In the genomic region with DNA sequence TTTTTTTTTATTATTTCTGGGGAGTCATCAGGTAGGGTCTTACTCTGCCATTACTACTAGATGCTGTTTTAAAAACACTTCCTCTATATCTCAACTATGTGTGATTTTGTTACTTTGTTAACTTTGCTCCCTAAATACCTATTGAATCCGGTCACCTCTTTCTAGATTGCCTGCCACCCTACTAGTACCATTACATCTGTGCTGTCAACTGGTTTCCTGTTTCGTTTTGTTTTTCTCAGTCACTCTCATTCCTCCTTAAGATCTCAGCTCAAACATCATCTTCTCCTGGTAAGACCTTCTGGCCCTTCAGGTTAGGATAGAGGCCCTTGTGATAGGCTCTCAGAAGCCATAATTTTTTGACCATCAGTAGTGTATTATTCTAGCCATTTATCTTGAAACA, we compare ENCODE assay signal across 25 cellular contexts.
DNase-seq lines count a peak whose midpoint lies in the region; ATAC-seq, FAIRE-seq and TF ChIP-seq lines count a peak whose summit lies in the region.
"Had no signal": no experiment of that assay in that cellular context is flagged by ENCODE, and none has a peak within 500 bp of the region (broad histone marks: within the 10 kb centered on the region; RNA-seq: fewer than 3 reads in every experiment).

No MANE protein-coding gene starts in this region.

- intact Hi-C loops in GM12878 (cut with micrococcal nuclease; ENCODE audit: unreplicated experiment), result no loop called here

- H3K27me3 Mint-ChIP-seq in neural progenitor cell (ENCODE audit: insufficient read depth, low read depth), result no peaks in the 10 kb centered on the region
- H3K27me3 Mint-ChIP-seq: CD4-positive, alpha-beta T cell had no signal

- DNase-seq in GM12865 (ENCODE audit: low read depth) (peak; percentile 10), GM12878 (ENCODE audit: low read depth, low spot score) (peak; percentile 5), neural progenitor cell (ENCODE audit: low spot score) (no peak), mesenteric fat pad (ENCODE audit: low spot score) (no peak), NCI-H1417 treated with DMSO at 0.1 percent for 48 hours (lab: John Stamatoyannopoulos, UW) (no peak)
- DNase-seq: 8988T; ACHN; AML-193; BE2C; CD4-positive, alpha-beta T cell; CD8-positive, alpha-beta memory T cell; DMS 273 treated with DMSO at 0.1 percent for 48 hours; DMS79; GF-D8; HFFc6 had no signal

- POLR2A ChIA-PET in GM12878 (lab: Charles Lee), result no interaction called here

- no peaks in the 10 kb centered on the region for H3K27me3 ChIP-seq in GM12878 (replicated peaks in 1 of 2; ENCODE audit: control insufficient read depth in 2 of 2, insufficient read depth in 2 of 2, low read length in 1 of 2)
- H3K27me3 ChIP-seq in neural progenitor cell, result no peaks in the 10 kb centered on the region
- H3K27me3 ChIP-seq: BE2C; BLaER1 treated with 17β-estradiol and CSF1 and Interleukin-3, amounts not matched to agents 10 nM and 100 nM had no signal

- H3K9me3 ChIP-seq in GM12878 (replicated peaks; ENCODE audit: control insufficient read depth, insufficient read depth, low read length), result no peaks in the 10 kb centered on the region
- no peaks in the 10 kb centered on the region for H3K9me3 ChIP-seq in neural progenitor cell (ENCODE audit: low read depth)
- H3K9me3 ChIP-seq: A549, BE2C, HAP-1 had no signal

- no peak for TF ChIP-seq EP300 in GM12878 (IDR thresholded peaks at IDR 0.05; ENCODE audit: borderline replicate concordance in 1 of 2, control insufficient read depth in 1 of 2, low read depth in 2 of 2, low read length in 2 of 2)

- no peak overlapping the region for H3K4me3 ChIP-seq in GM12865 (ENCODE audit: low read depth, low read length)
- H3K4me3 ChIP-seq in GM12878, result no peak overlapping the region
- no peak overlapping the region for H3K4me3 ChIP-seq in neural progenitor cell
- H3K4me3 ChIP-seq: A549; BLaER1 treated with 17β-estradiol and CSF1 and Interleukin-3, amounts not matched to agents 10 nM and 100 nM; GM23338; HAP-1 had no signal

- H4K20me1 ChIP-seq in GM12878 (ENCODE audit: control insufficient read depth, insufficient read depth) (no peaks in the 10 kb centered on the region), neural progenitor cell (ENCODE audit: low read depth) (no peaks in the 10 kb centered on the region)
- H4K20me1 ChIP-seq: BLaER1 treated with 17β-estradiol and CSF1 and Interleukin-3, amounts not matched to agents 10 nM and 100 nM had no signal

- in situ Hi-C loops in GM12878 (cut with MboI), result no loop called here

- TF ChIP-seq RAD21 in GM12878 (IDR thresholded peaks at IDR 0.05; ENCODE audit: insufficient read depth, low read depth, low read length), result no peak

- no peak for FAIRE-seq in GM12878 (lab: Jason Lieb, UNC)
- FAIRE-seq: A549, D721Med, GM18507, H54 had no signal

- H3K79me2 ChIP-seq in GM12878 (ENCODE audit: control insufficient read depth, insufficient read depth, low read length) (no peaks in the 10 kb centered on the region), neural progenitor cell (ENCODE audit: low read depth) (no peaks in the 10 kb centered on the region)

- H3K9me3 Mint-ChIP-seq in neural progenitor cell, result no peaks in the 10 kb centered on the region
- H3K9me3 Mint-ChIP-seq: CD4-positive, alpha-beta T cell; GM23338 had no signal

- SMC1A ChIA-PET in GM12878 (lab: Charles Lee; ENCODE audit: uncharacterized antibody, unreplicated experiment), result no interaction called here

- BruUV-seq in GM12878 (replicated peaks; lab: Mats Ljungman, UMichigan), result no TSS peak

- no peak overlapping the region for H3K4me2 ChIP-seq in GM12878 (ENCODE audit: control insufficient read depth, insufficient read depth)
- no peak overlapping the region for H3K4me2 ChIP-seq in neural progenitor cell
- H3K4me2 ChIP-seq: A549; BLaER1 treated with 17β-estradiol and CSF1 and Interleukin-3, amounts not matched to agents 10 nM and 100 nM; GM23338 had no signal

- H3F3A ChIP-seq in neural progenitor cell (ENCODE audit: low read depth), result no peaks in the 10 kb centered on the region

- CTCF ChIA-PET in GM12878 (lab: Yijun Ruan, JAX), result no interaction called here

- peak; percentile 60 for ATAC-seq in GM19324 (IDR thresholded peaks at IDR 0.05; ENCODE audit: low FRiP score, unreplicated experiment)
- no peak; the same call in 2 of the 3 replicates for ATAC-seq in GM12878
- no peak for ATAC-seq in GM21526 (IDR thresholded peaks at IDR 0.05; ENCODE audit: low FRiP score, unreplicated experiment)
- ATAC-seq: A549, GM23338 had no signal

- H3K9ac ChIP-seq in GM12878 (ENCODE audit: control insufficient read depth, insufficient read depth, low read length) (no peak overlapping the region), neural progenitor cell (no peak overlapping the region)
- H3K9ac ChIP-seq: BLaER1 treated with 17β-estradiol and CSF1 and Interleukin-3, amounts not matched to agents 10 nM and 100 nM had no signal

- TF ChIP-seq CTCF in GM12865 (IDR thresholded peaks at IDR 0.05; ENCODE audit: insufficient read depth, low read depth, low read length, missing control alignments) (no peak), GM12878 (IDR thresholded peaks at IDR 0.05 in 2 of 3, conservative IDR thresholded peaks at IDR 0.05 in 1 of 3; ENCODE audit: control insufficient read depth in 2 of 3, extremely low read depth in 1 of 3, insufficient read depth in 1 of 3, low read depth in 3 of 3, low read length in 3 of 3) (no peak), neural progenitor cell (IDR thresholded peaks at IDR 0.05) (no peak)

- no peaks in the 10 kb centered on the region for H3K4me1 Mint-ChIP-seq in neural progenitor cell
- H3K4me1 Mint-ChIP-seq: CD14-positive monocyte; CD8-positive, alpha-beta memory T cell; GM23338 had no signal

- WGBS in GM12878 (ENCODE audit: insufficient coverage, insufficient replicate concordance, low lambda C conversion rate, missing lambda C conversion rate), result 7% methylated on average over 2 of the region's 2 CpGs

- no peak for TF ChIP-seq POLR2A in GM12878 (IDR thresholded peaks at IDR 0.05; ENCODE audit: low read depth, low read length)

- H3K27ac ChIP-seq in GM12878 (ENCODE audit: control insufficient read depth, insufficient read depth) (no peak overlapping the region), neural progenitor cell (no peak overlapping the region)
- H3K27ac ChIP-seq: A549; BLaER1 treated with 17β-estradiol and CSF1 and Interleukin-3, amounts not matched to agents 10 nM and 100 nM had no signal

- no peak overlapping the region for H3K27ac Mint-ChIP-seq in neural progenitor cell
- H3K27ac Mint-ChIP-seq: CD14-positive monocyte; CD4-positive, alpha-beta T cell; CD8-positive, alpha-beta memory T cell; GM23338; HFFc6 had no signal

- no peaks in the 10 kb centered on the region for H3K36me3 Mint-ChIP-seq in neural progenitor cell
- H3K36me3 Mint-ChIP-seq: CD14-positive monocyte; CD8-positive, alpha-beta memory T cell had no signal

- H3K4me1 ChIP-seq in GM12878 (ENCODE audit: control insufficient read depth, insufficient read depth, low read length) (no peaks in the 10 kb centered on the region), neural progenitor cell (peaks cover 4% of the 10 kb centered on the region)
- H3K4me1 ChIP-seq: A549; BE2C; BLaER1 treated with 17β-estradiol and CSF1 and Interleukin-3, amounts not matched to agents 10 nM and 100 nM; HAP-1 had no signal

- H3K4me3 Mint-ChIP-seq in neural progenitor cell, result no peak overlapping the region
- H3K4me3 Mint-ChIP-seq: CD14-positive monocyte; CD4-positive, alpha-beta T cell; CD8-positive, alpha-beta memory T cell; GM23338; HFFc6 had no signal

- RAD21 ChIA-PET in GM12878 (lab: Charles Lee; ENCODE audit: unreplicated experiment), result no interaction called here

- no peak overlapping the region; the same call in none of the 2 replicates for H2AFZ ChIP-seq in GM12878 (ENCODE audit: control insufficient read depth, low read depth, low read length)
- H2AFZ ChIP-seq in neural progenitor cell (replicated peaks), result peak overlapping the region; percentile 28
- H2AFZ ChIP-seq: GM23338 had no signal

- no peaks in the 10 kb centered on the region for H3K36me3 ChIP-seq in GM12878 (ENCODE audit: control insufficient read depth in 2 of 2, insufficient read depth in 2 of 2, low read length in 1 of 2)
- H3K36me3 ChIP-seq in neural progenitor cell, result no peaks in the 10 kb centered on the region
- H3K36me3 ChIP-seq: BE2C; BLaER1 treated with 17β-estradiol and CSF1 and Interleukin-3, amounts not matched to agents 10 nM and 100 nM; HAP-1 had no signal

TF ChIP-seq in GM12878, 131 proteins besides CTCF, POLR2A, EP300 and RAD21:
- TF ChIP-seq, protein P1, sequence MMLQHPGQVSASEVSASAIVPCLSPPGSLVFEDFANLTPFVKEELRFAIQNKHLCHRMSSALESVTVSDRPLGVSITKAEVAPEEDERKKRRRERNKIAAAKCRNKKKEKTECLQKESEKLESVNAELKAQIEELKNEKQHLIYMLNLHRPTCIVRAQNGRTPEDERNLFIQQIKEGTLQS (IDR thresholded peaks at IDR 0.05; ENCODE audit: borderline replicate concordance, extremely low read depth, low read depth, low read length), result no peak
- TF ChIP-seq, protein P2, sequence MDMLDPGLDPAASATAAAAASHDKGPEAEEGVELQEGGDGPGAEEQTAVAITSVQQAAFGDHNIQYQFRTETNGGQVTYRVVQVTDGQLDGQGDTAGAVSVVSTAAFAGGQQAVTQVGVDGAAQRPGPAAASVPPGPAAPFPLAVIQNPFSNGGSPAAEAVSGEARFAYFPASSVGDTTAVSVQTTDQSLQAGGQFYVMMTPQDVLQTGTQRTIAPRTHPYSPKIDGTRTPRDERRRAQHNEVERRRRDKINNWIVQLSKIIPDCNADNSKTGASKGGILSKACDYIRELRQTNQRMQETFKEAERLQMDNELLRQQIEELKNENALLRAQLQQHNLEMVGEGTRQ (IDR thresholded peaks at IDR 0.05; ENCODE audit: borderline replicate concordance, low read depth, low read length), result no peak
- TF ChIP-seq ETV6 (conservative IDR thresholded peaks at IDR 0.05 in 1 of 2, IDR thresholded peaks at IDR 0.05 in 1 of 2; ENCODE audit: borderline replicate concordance in 1 of 2, low read depth in 1 of 2), result no peak

Comparison
In these comparisons a context has a peak if more than half of its experiments do, and no peak if none do; other contexts are left out.
1. DNase-seq: peak in GM12865 (single experiment) and GM12878 (single experiment); none in neural progenitor cell (single experiment), mesenteric fat pad (single experiment) and NCI-H1417 treated with DMSO at 0.1 percent for 48 hours (single experiment).